ENCODE assay signal across 19 cellular contexts in the genomic region with DNA sequence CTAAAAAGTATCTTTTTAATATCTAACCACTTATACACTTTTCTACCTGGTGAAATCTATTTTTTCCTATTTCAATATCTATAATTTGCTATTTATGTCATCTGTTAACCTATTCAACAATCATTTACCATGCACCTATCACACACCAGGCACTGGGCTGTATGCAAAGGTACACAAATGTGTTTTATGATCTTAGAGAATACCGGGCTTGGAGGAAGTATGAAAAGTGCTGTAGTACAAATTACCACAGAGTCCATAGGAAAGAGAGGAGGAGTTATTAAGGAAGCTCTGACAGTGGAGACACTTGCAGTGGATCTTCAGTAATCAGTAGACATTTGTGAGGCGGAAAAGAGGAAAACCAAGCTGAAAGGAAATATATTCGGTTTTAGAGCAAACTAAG.
DNase-seq lines count a peak whose midpoint lies in the region; ATAC-seq and TF ChIP-seq lines count a peak whose summit lies in the region.
"Had no signal": no experiment of that assay in that cellular context is flagged by ENCODE, and none has a peak within 500 bp of the region (broad histone marks: within the 10 kb centered on the region; RNA-seq: fewer than 3 reads in every experiment).

No MANE protein-coding gene starts in this region.

- peaks cover 95% of the 10 kb centered on the region for H3K4me1 Mint-ChIP-seq in activated CD8-positive, alpha-beta T cell treated with anti-CD3 and anti-CD28 coated beads for 36 hours (ENCODE audit: low read depth)
- H3K4me1 Mint-ChIP-seq in activated CD8-positive, alpha-beta T cell treated with anti-CD3 and anti-CD28 coated beads, Interleukin-2, amount 10 ng/mL, durations not matched to agents 7 days and 5 days (ENCODE audit: low read depth), result peaks cover 89% of the 10 kb centered on the region
- H3K4me1 Mint-ChIP-seq in IgD-negative memory B cell, result peaks cover 75 to 90% (median 77%) of the 10 kb centered on the region in 3 donors
- peaks cover 97% of the 10 kb centered on the region for H3K4me1 Mint-ChIP-seq in activated naive CD8-positive, alpha-beta T cell (ENCODE audit: low read depth)

- CTCF ChIA-PET in activated CD8-positive, alpha-beta T cell treated with anti-CD3 and anti-CD28 coated beads for 36 hours (lab: Charles Lee), result interaction anchor here (1.3 to 1.8 kb wide), 2 partner anchors 12 to 34 kb away, joined by 3 to 9 read pairs; no protein-coding TSS in a partner anchor
- CTCF ChIA-PET in activated CD8-positive, alpha-beta T cell treated with anti-CD3 and anti-CD28 coated beads, Interleukin-2, amount 10 ng/mL, durations not matched to agents 7 days and 5 days (lab: Charles Lee), result interaction anchor here (0.7 to 1.5 kb wide), 2 partner anchors 64 to 489 kb away, joined by 3 to 4 read pairs; no protein-coding TSS in a partner anchor

- peaks cover 15% of the 10 kb centered on the region for H3K36me3 Mint-ChIP-seq in activated CD8-positive, alpha-beta T cell treated with anti-CD3 and anti-CD28 coated beads for 36 hours (ENCODE audit: low read depth)
- H3K36me3 Mint-ChIP-seq in activated CD8-positive, alpha-beta T cell treated with anti-CD3 and anti-CD28 coated beads, Interleukin-2, amount 10 ng/mL, durations not matched to agents 7 days and 5 days (ENCODE audit: low read depth), result peaks cover 20% of the 10 kb centered on the region
- H3K36me3 Mint-ChIP-seq in IgD-negative memory B cell, result peaks cover 4% of the 10 kb centered on the region
- H3K36me3 Mint-ChIP-seq in activated naive CD8-positive, alpha-beta T cell, result peaks cover 16% of the 10 kb centered on the region
- H3K36me3 Mint-ChIP-seq: WTC11 had no signal

- no peaks in the 10 kb centered on the region for H3K9me3 Mint-ChIP-seq in activated CD8-positive, alpha-beta T cell treated with anti-CD3 and anti-CD28 coated beads for 36 hours
- H3K9me3 Mint-ChIP-seq in activated CD8-positive, alpha-beta T cell treated with anti-CD3 and anti-CD28 coated beads, Interleukin-2, amount 10 ng/mL, durations not matched to agents 7 days and 5 days (ENCODE audit: insufficient read depth), result no peaks in the 10 kb centered on the region
- H3K9me3 Mint-ChIP-seq in IgD-negative memory B cell, result no peaks in the 10 kb centered on the region
- H3K9me3 Mint-ChIP-seq in activated naive CD8-positive, alpha-beta T cell (ENCODE audit: low read depth), result no peaks in the 10 kb centered on the region
- H3K9me3 Mint-ChIP-seq: WTC11 had no signal

- DNase-seq in activated CD8-positive, alpha-beta T cell treated with anti-CD3 and anti-CD28 coated beads for 36 hours, result no peak
- no peak for DNase-seq in activated CD8-positive, alpha-beta T cell treated with anti-CD3 and anti-CD28 coated beads, Interleukin-2, amount 10 ng/mL, durations not matched to agents 7 days and 5 days
- DNase-seq in psoas muscle, result no peak
- no peak for DNase-seq in dermis blood vessel endothelial cell
- no peak for DNase-seq in NCI-H2196 (lab: John Stamatoyannopoulos, UW; ENCODE audit: unreplicated experiment)
- DNase-seq in NCI-H82 treated with DMSO at 0.1 percent for 48 hours (lab: John Stamatoyannopoulos, UW; ENCODE audit: unreplicated experiment), result no peak
- DNase-seq: aorta, EL, foreskin fibroblast, NCI-H2081 treated with DMSO at 0.1 percent for 48 hours, NCI-H69, SW 1271, uterus had no signal

- H3K27ac ChIP-seq in psoas muscle, result peak overlapping the region; percentile 89
- H3K27ac ChIP-seq: A549 had no signal

- no peak for ATAC-seq in activated CD8-positive, alpha-beta T cell treated with anti-CD3 and anti-CD28 coated beads for 36 hours
- ATAC-seq in activated CD8-positive, alpha-beta T cell treated with anti-CD3 and anti-CD28 coated beads, Interleukin-2, amount 10 ng/mL, durations not matched to agents 7 days and 5 days, result no peak
- no peak for ATAC-seq in psoas muscle
- ATAC-seq: A549, WTC11 had no signal

- POLR2A ChIA-PET in activated CD8-positive, alpha-beta T cell treated with anti-CD3 and anti-CD28 coated beads for 36 hours (lab: Charles Lee), result interaction anchor here (1.0 to 1.7 kb wide), 4 partner anchors 82 to 98 kb away, joined by 3 to 5 read pairs (median 5); no protein-coding TSS in a partner anchor
- POLR2A ChIA-PET in activated CD8-positive, alpha-beta T cell treated with anti-CD3 and anti-CD28 coated beads, Interleukin-2, amount 10 ng/mL, durations not matched to agents 7 days and 5 days (lab: Charles Lee), result interaction anchor here (0.7 kb wide), 1 partner anchor 8 kb away, joined by 5 read pairs; no protein-coding TSS in a partner anchor

- no peak for TF ChIP-seq CTCF in activated CD8-positive, alpha-beta T cell treated with anti-CD3 and anti-CD28 coated beads for 36 hours (IDR thresholded peaks at IDR 0.05)
- no peak for TF ChIP-seq CTCF in psoas muscle (IDR thresholded peaks at IDR 0.05)

- no peaks in the 10 kb centered on the region for H3K36me3 ChIP-seq in psoas muscle (ENCODE audit: insufficient read depth in 1 of 2, low read depth in 1 of 2)
- H3K36me3 ChIP-seq: uterus had no signal

- peak overlapping the region; percentile 3 for H3K4me3 Mint-ChIP-seq in activated CD8-positive, alpha-beta T cell treated with anti-CD3 and anti-CD28 coated beads for 36 hours
- H3K4me3 Mint-ChIP-seq in activated CD8-positive, alpha-beta T cell treated with anti-CD3 and anti-CD28 coated beads, Interleukin-2, amount 10 ng/mL, durations not matched to agents 7 days and 5 days, result no peak overlapping the region
- H3K4me3 Mint-ChIP-seq in IgD-negative memory B cell, result peak overlapping the region in 3 of 4 donors; percentile 24 to 81 (median 39)
- H3K4me3 Mint-ChIP-seq in activated naive CD8-positive, alpha-beta T cell, result peak overlapping the region; percentile 30
- H3K4me3 Mint-ChIP-seq: WTC11 had no signal

- H3K4me1 ChIP-seq in psoas muscle, result peaks cover 91% of the 10 kb centered on the region

- H3K27me3 Mint-ChIP-seq in activated CD8-positive, alpha-beta T cell treated with anti-CD3 and anti-CD28 coated beads for 36 hours, result no peaks in the 10 kb centered on the region
- no peaks in the 10 kb centered on the region for H3K27me3 Mint-ChIP-seq in activated CD8-positive, alpha-beta T cell treated with anti-CD3 and anti-CD28 coated beads, Interleukin-2, amount 10 ng/mL, durations not matched to agents 7 days and 5 days (ENCODE audit: low read depth)
- H3K27me3 Mint-ChIP-seq in IgD-negative memory B cell, result no peaks in the 10 kb centered on the region
- no peaks in the 10 kb centered on the region for H3K27me3 Mint-ChIP-seq in activated naive CD8-positive, alpha-beta T cell

- no peaks in the 10 kb centered on the region for H3K9me3 ChIP-seq in psoas muscle
- H3K9me3 ChIP-seq: A549, uterus had no signal

- peak overlapping the region; percentile 92 for H3K27ac Mint-ChIP-seq in activated CD8-positive, alpha-beta T cell treated with anti-CD3 and anti-CD28 coated beads for 36 hours
- H3K27ac Mint-ChIP-seq in activated CD8-positive, alpha-beta T cell treated with anti-CD3 and anti-CD28 coated beads, Interleukin-2, amount 10 ng/mL, durations not matched to agents 7 days and 5 days, result no peak overlapping the region
- peak overlapping the region; percentile 58 to 93 (median 76) for H3K27ac Mint-ChIP-seq in IgD-negative memory B cell
- H3K27ac Mint-ChIP-seq in activated naive CD8-positive, alpha-beta T cell, result peak overlapping the region; percentile 100
- H3K27ac Mint-ChIP-seq: progenitor cell of endocrine pancreas, WTC11 had no signal

- H3K4me3 ChIP-seq in psoas muscle, result no peak overlapping the region
- H3K4me3 ChIP-seq: A549, smooth muscle cell, uterus had no signal

- intact Hi-C loops in activated CD8-positive, alpha-beta T cell treated with anti-CD3 and anti-CD28 coated beads for 36 hours (cut with micrococcal nuclease), result loop anchor here (5.0 kb wide), 1 partner anchor 67 kb away; no protein-coding TSS in a partner anchor
- intact Hi-C loops in psoas muscle (cut with DNase I), result loop anchor here (5.0 kb wide), 2 partner anchors 33 to 98 kb away; a partner anchor contains a TSS

- WGBS in psoas muscle, 3 donors, result 81 to 90% (median 86%) methylated on average over 3 of the region's 3 CpGs

- H3K27me3 ChIP-seq in psoas muscle (ENCODE audit: insufficient read depth in 3 of 3, low read length in 2 of 3), result no peaks in the 10 kb centered on the region
- H3K27me3 ChIP-seq: uterus had no signal
